In the genomic region with DNA sequence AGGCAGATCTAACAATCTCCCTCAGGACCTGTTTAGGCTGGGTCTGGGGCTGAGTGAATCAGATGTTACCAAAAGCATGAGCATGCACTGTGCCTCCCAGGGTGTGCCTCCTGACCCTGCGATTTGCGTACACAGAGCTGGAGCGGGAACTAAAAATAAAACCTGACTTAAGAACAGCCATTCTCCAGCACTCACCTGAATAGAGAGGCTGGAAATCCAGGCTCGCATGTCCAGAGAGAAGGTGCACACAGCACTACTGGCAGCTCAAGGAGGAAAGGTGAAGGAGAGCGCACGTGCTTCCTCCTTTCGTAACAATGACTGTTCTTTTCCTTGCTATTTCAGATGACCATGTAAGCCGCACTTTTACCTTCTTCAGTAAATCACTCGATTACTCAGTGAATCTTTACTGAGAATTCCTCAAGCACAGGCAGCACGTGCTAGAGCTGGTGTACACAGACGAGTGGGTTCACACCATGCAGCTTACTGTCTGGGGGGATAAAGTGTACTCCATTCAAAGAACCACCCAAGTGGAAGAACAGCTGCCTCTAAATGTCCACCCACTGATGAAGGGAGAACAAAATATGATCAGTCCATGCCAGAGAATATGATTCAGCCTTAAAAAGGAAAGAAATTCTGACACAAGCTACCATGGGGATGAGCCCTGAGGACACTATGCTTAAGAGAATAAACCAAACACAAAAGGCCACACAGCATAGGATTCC, we compare ENCODE assay signal across 25 cellular contexts. TPM values are rescaled to one million over a fixed set of nuclear protein-coding genes. Genes with fewer than 3 reads are reported as not detected.
DNase-seq lines count a peak whose midpoint lies in the region; ATAC-seq, FAIRE-seq and TF ChIP-seq lines count a peak whose summit lies in the region.
"Had no signal": no experiment of that assay in that cellular context is flagged by ENCODE, and none has a peak within 500 bp of the region (broad histone marks: within the 10 kb centered on the region; RNA-seq: fewer than 3 reads in every experiment).

No MANE protein-coding gene starts in this region.

- no peak for DNase-seq in Right ventricle myocardium superior
- no peak for DNase-seq in left ventricle myocardium inferior
- peak; percentile 27 for DNase-seq in astrocyte (ENCODE audit: low read depth)
- DNase-seq in immature natural killer cell, result no peak
- peak; percentile 60 to 61 for DNase-seq in thyroid gland
- no peak for DNase-seq in NCI-H748 treated with DMSO at 0.1 percent for 48 hours (lab: John Stamatoyannopoulos, UW)
- no peak for DNase-seq in GM19238 (ENCODE audit: insufficient read length, low spot score)
- DNase-seq: activated gamma-delta T cell; effector memory CD4-positive, alpha-beta T cell; erythroblast; foreskin keratinocyte; IMR-90; naive B cell; NCI-H1048; NCI-H1694 treated with DMSO at 0.1 percent for 48 hours; NCI-H2171; NCI-H510A; PC-3; SIG-M5; stimulated activated CD4-positive, alpha-beta T cell treated with anti-CD3 and anti-CD28 coated beads, Interleukin-1b, Interleukin-23, amount 100 ng/mL, for 48 hours had no signal

- intact Hi-C loops in Right ventricle myocardium superior (cut with DNase I) (no loop called here), left ventricle myocardium inferior (cut with micrococcal nuclease) (no loop called here), thyroid gland (cut with DNase I) (no loop called here)

- H3K36me3 ChIP-seq in left ventricle myocardium inferior, result peaks cover 93% of the 10 kb centered on the region
- H3K36me3 ChIP-seq in astrocyte (ENCODE audit: insufficient read depth, low read length), result no peaks in the 10 kb centered on the region
- peaks cover 0 to 5% of the 10 kb centered on the region in 2 donors for H3K36me3 ChIP-seq in thyroid gland

- 62 to 68% methylated on average over 11 of the region's 11 CpGs for WGBS in thyroid gland, 2 donors

- H3K4me3 ChIP-seq in left ventricle myocardium inferior, result no peak overlapping the region
- H3K4me3 ChIP-seq in astrocyte (ENCODE audit: insufficient read depth, low read depth, low read length), result no peak overlapping the region
- H3K4me3 ChIP-seq in thyroid gland (replicated peaks in 1 of 3), result no peak overlapping the region
- H3K4me3 ChIP-seq: coronary artery, HAP-1, smooth muscle cell had no signal

- FAIRE-seq in astrocyte (lab: Jason Lieb, UNC), result no peak

- no peak for TF ChIP-seq POLR2A in thyroid gland (IDR thresholded peaks at IDR 0.05)

- H3K36me3 Mint-ChIP-seq in astrocyte (ENCODE audit: low read depth, unreplicated experiment) (peaks cover 27% of the 10 kb centered on the region), immature natural killer cell (peaks cover 26 to 59% (median 36%) of the 10 kb centered on the region in 3 donors)

- no peak overlapping the region for H3K9ac ChIP-seq in astrocyte (ENCODE audit: low read length)

- peaks cover 7% of the 10 kb centered on the region for H3K9me3 Mint-ChIP-seq in astrocyte (ENCODE audit: unreplicated experiment)
- no peaks in the 10 kb centered on the region for H3K9me3 Mint-ChIP-seq in immature natural killer cell
- H3K9me3 Mint-ChIP-seq: type B pancreatic cell had no signal

- peaks cover 5% of the 10 kb centered on the region for H3K9me3 ChIP-seq in left ventricle myocardium inferior (replicated peaks)
- no peaks in the 10 kb centered on the region for H3K9me3 ChIP-seq in astrocyte (ENCODE audit: insufficient read depth, low read depth, low read length)
- no peaks in the 10 kb centered on the region for H3K9me3 ChIP-seq in thyroid gland
- H3K9me3 ChIP-seq: HAP-1 had no signal

- H4K20me1 ChIP-seq in astrocyte (ENCODE audit: insufficient read depth, low read length), result no peaks in the 10 kb centered on the region

- H3K27me3 ChIP-seq in left ventricle myocardium inferior (ENCODE audit: low read depth), result no peaks in the 10 kb centered on the region
- H3K27me3 ChIP-seq in astrocyte (ENCODE audit: insufficient read depth, low read length), result no peaks in the 10 kb centered on the region
- no peaks in the 10 kb centered on the region for H3K27me3 ChIP-seq in thyroid gland
- H3K27me3 ChIP-seq: foreskin keratinocyte had no signal

- H3K4me2 ChIP-seq in astrocyte (ENCODE audit: low read length), result no peak overlapping the region
- H3K4me2 ChIP-seq: smooth muscle cell had no signal

- ATAC-seq in Right ventricle myocardium superior (ENCODE audit: poor library complexity) (peak; percentile 79), GM21786 (IDR thresholded peaks at IDR 0.05; ENCODE audit: unreplicated experiment) (no peak)
- ATAC-seq: foreskin keratinocyte, PC-3 had no signal

- H3K4me1 ChIP-seq in left ventricle myocardium inferior (peaks cover 25% of the 10 kb centered on the region), astrocyte (ENCODE audit: insufficient read depth, low read length) (peaks cover 4% of the 10 kb centered on the region), thyroid gland (peaks cover 5 to 7% of the 10 kb centered on the region in 2 donors)
- H3K4me1 ChIP-seq: foreskin keratinocyte had no signal

- TF ChIP-seq CTCF in left ventricle myocardium inferior (IDR thresholded peaks at IDR 0.05; ENCODE audit: borderline replicate concordance) (no peak), astrocyte (IDR thresholded peaks at IDR 0.05; ENCODE audit: insufficient read depth, low read depth, low read length) (no peak), thyroid gland (IDR thresholded peaks at IDR 0.05) (no peak)

- H3K4me3 Mint-ChIP-seq in astrocyte (ENCODE audit: unreplicated experiment) (no peak overlapping the region), immature natural killer cell (no peak overlapping the region)
- H3K4me3 Mint-ChIP-seq: naive B cell, type B pancreatic cell had no signal

- no peak overlapping the region for H3K27ac ChIP-seq in left ventricle myocardium inferior (replicated peaks)
- H3K27ac ChIP-seq in astrocyte (ENCODE audit: low read depth, low read length), result no peak overlapping the region
- H3K27ac ChIP-seq in thyroid gland, result no peak overlapping the region
- H3K27ac ChIP-seq: coronary artery, foreskin keratinocyte had no signal

- no peaks in the 10 kb centered on the region for H3K27me3 Mint-ChIP-seq in astrocyte (ENCODE audit: low read depth, unreplicated experiment)
- peaks cover 0 to 2% (median 0%) of the 10 kb centered on the region in 3 donors for H3K27me3 Mint-ChIP-seq in immature natural killer cell (ENCODE audit: low read depth in 3 of 3)
- H3K27me3 Mint-ChIP-seq: naive B cell had no signal

- H3K4me1 Mint-ChIP-seq in astrocyte (ENCODE audit: low read depth, unreplicated experiment) (peaks cover 10% of the 10 kb centered on the region), immature natural killer cell (peaks cover 13 to 64% of the 10 kb centered on the region in 2 donors)
- H3K4me1 Mint-ChIP-seq: naive B cell had no signal

- H3K79me2 ChIP-seq in astrocyte (ENCODE audit: insufficient read depth, low read length), result no peaks in the 10 kb centered on the region

- no peak overlapping the region for H2AFZ ChIP-seq in astrocyte (ENCODE audit: low read depth, low read length)

- H3K27ac Mint-ChIP-seq in astrocyte (ENCODE audit: unreplicated experiment), result no peak overlapping the region
- H3K27ac Mint-ChIP-seq in immature natural killer cell, result peak overlapping the region in 4 of 6 donors; percentile 28 to 87 (median 68)
- H3K27ac Mint-ChIP-seq: type B pancreatic cell had no signal

RNA-seq across cellular contexts. Expression of a gene that starts 45.6 kb away (rescaled TPM):
- total RNA-seq in Right ventricle myocardium superior (9.4 TPM), left ventricle myocardium inferior (11.0 TPM), astrocyte (3.9 and 5.0 TPM in 2 replicates), thyroid gland (10 to 100 TPM in 2 of 4 donors, 1 to 10 TPM in 2; 7.1 to 13.2 (median 9.0) TPM)
- polyA plus RNA-seq in immature natural killer cell, result 1 to 10 TPM; 1.5 to 9.8 (median 3.1) TPM

Comparison
In these comparisons a context has a peak if more than half of its experiments do, and no peak if none do; other contexts are left out.
1. DNase-seq: peak in astrocyte (single experiment) and thyroid gland (2 of 2); none in Right ventricle myocardium superior (single experiment), left ventricle myocardium inferior (single experiment), immature natural killer cell (0 of 3), NCI-H748 treated with DMSO at 0.1 percent for 48 hours (single experiment) and GM19238 (single experiment).